Comparison of ENCODE assay signal across 25 cellular contexts in the genomic region with DNA sequence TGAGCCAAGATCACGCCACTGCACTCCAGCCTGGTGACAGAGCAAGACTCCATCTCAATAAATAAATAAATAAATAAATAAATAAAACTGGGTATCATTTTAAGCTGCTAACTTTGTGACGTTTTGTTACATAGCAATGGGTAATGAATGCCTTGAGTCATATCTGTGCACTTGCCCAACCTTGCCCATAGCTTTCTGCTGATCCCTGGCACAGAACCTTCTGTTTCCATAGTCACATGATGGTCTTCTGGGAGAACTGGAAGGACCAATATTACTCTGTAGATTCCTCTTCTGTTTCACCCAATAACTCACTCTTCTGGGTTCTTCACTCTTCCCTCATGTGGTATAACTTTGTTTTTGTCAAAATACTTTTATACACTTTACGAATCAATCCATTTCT.
DNase-seq lines count a peak whose midpoint lies in the region; ATAC-seq and TF ChIP-seq lines count a peak whose summit lies in the region.
"Had no signal": no experiment of that assay in that cellular context is flagged by ENCODE, and none has a peak within 500 bp of the region (broad histone marks: within the 10 kb centered on the region; RNA-seq: fewer than 3 reads in every experiment).

No MANE protein-coding gene starts in this region.

- no peaks in the 10 kb centered on the region for H3K36me3 Mint-ChIP-seq in neural progenitor cell
- H3K36me3 Mint-ChIP-seq: CD8-positive, alpha-beta T cell had no signal

- no peaks in the 10 kb centered on the region for H3F3A ChIP-seq in neural progenitor cell (ENCODE audit: low read depth)

- DNase-seq in LHCN-M2 (ENCODE audit: low read depth) (peak; percentile 43), RWPE2 (ENCODE audit: low spot score) (no peak), epithelial cell of esophagus (ENCODE audit: low read depth) (peak; percentile 78), neural progenitor cell (ENCODE audit: low spot score) (no peak), NCI-H2107 (lab: John Stamatoyannopoulos, UW) (no peak), left lung (no peak)
- DNase-seq in activated CD4-positive, CD25-positive, alpha-beta regulatory T cell treated with anti-CD3 and anti-CD28 coated beads, Interleukin-2, amount 50 U/mL, for 72 hours: no peak
- no peak for DNase-seq in stimulated activated CD4-positive, alpha-beta T cell treated with anti-CD3 and anti-CD28 coated beads, Interleukin-1b, Interleukin-23, amount 100 ng/mL, for 48 hours
- DNase-seq: C1 segment of cervical spinal cord; Caco-2; CD8-positive, alpha-beta T cell; DMS 273 treated with DMSO at 0.1 percent for 48 hours; DMS79 treated with DMSO at 0.1 percent for 48 hours; GF-D8; MV-4-11; NCI-H1105 treated with DMSO at 0.1 percent for 48 hours; NCI-H146; NCI-H1930; NCI-H446; NCI-H524 treated with DMSO at 0.1 percent for 48 hours; NCI-H774; SHP77 had no signal

- H3K27me3 Mint-ChIP-seq in neural progenitor cell (ENCODE audit: insufficient read depth, low read depth): peaks cover 19% of the 10 kb centered on the region

- ATAC-seq in RWPE2 (ENCODE audit: low read depth) (peak; percentile 21; the same call in 1 of the 3 replicates), left lung (no peak)
- ATAC-seq: CD8-positive, alpha-beta T cell; HCT116 had no signal

- no peaks in the 10 kb centered on the region for H3K36me3 ChIP-seq in RWPE2 (ENCODE audit: low read depth)
- H3K36me3 ChIP-seq in neural progenitor cell: no peaks in the 10 kb centered on the region
- no peaks in the 10 kb centered on the region for H3K36me3 ChIP-seq in left lung

- peaks cover 43% of the 10 kb centered on the region for H3K4me1 Mint-ChIP-seq in neural progenitor cell

- H3K27ac Mint-ChIP-seq in neural progenitor cell: peak overlapping the region; percentile 13
- H3K27ac Mint-ChIP-seq: CD8-positive, alpha-beta T cell; IgD-negative memory B cell had no signal

- H3K4me3 ChIP-seq in RWPE2 (ENCODE audit: severe bottlenecking) (no peak overlapping the region), epithelial cell of esophagus (ENCODE audit: low read length) (no peak overlapping the region), neural progenitor cell (no peak overlapping the region), left lung (no peak overlapping the region)

- H3K27ac ChIP-seq in RWPE2 (ENCODE audit: poor library complexity, severe bottlenecking) (no peak overlapping the region), neural progenitor cell (no peak overlapping the region), left lung (no peak overlapping the region)
- H3K27ac ChIP-seq: KMS-11 had no signal

- TF ChIP-seq CTCF in RWPE2 (IDR thresholded peaks at IDR 0.05; ENCODE audit: poor library complexity, severe bottlenecking) (no peak), epithelial cell of esophagus (IDR thresholded peaks at IDR 0.05; ENCODE audit: insufficient read depth, low read depth, low read length, missing control alignments) (no peak), neural progenitor cell (IDR thresholded peaks at IDR 0.05) (no peak), left lung (IDR thresholded peaks at IDR 0.05) (no peak)

- no peak overlapping the region for H3K4me2 ChIP-seq in neural progenitor cell
- H3K4me2 ChIP-seq: KMS-11 had no signal

- H3K4me1 ChIP-seq in RWPE2 (ENCODE audit: insufficient read depth, poor library complexity, severe bottlenecking) (peaks cover 20% of the 10 kb centered on the region), neural progenitor cell (peaks cover 4% of the 10 kb centered on the region), left lung (peaks cover 12 to 65% of the 10 kb centered on the region in 2 donors)
- H3K4me1 ChIP-seq: Caco-2 had no signal

- no peak overlapping the region for H2AFZ ChIP-seq in neural progenitor cell (replicated peaks)

- no peaks in the 10 kb centered on the region for H3K27me3 ChIP-seq in RWPE2 (ENCODE audit: insufficient read depth, poor library complexity, severe bottlenecking)
- H3K27me3 ChIP-seq in neural progenitor cell: no peaks in the 10 kb centered on the region
- H3K27me3 ChIP-seq in left lung: no peaks in the 10 kb centered on the region

- no peaks in the 10 kb centered on the region for H4K20me1 ChIP-seq in neural progenitor cell (ENCODE audit: low read depth)

- peaks cover 5% of the 10 kb centered on the region for H3K9me3 Mint-ChIP-seq in neural progenitor cell
- H3K9me3 Mint-ChIP-seq: CD8-positive, alpha-beta T cell had no signal

- intact Hi-C loops in left lung (cut with DNase I): no loop called here

- H3K9ac ChIP-seq in neural progenitor cell: no peak overlapping the region
- H3K9ac ChIP-seq: KMS-11 had no signal

- H3K79me2 ChIP-seq in neural progenitor cell (ENCODE audit: low read depth): no peaks in the 10 kb centered on the region

- H3K9me3 ChIP-seq in RWPE2 (ENCODE audit: severe bottlenecking) (no peaks in the 10 kb centered on the region), neural progenitor cell (ENCODE audit: low read depth) (no peaks in the 10 kb centered on the region), left lung (no peaks in the 10 kb centered on the region)
- H3K9me3 ChIP-seq: Caco-2 had no signal

- no peak overlapping the region for H3K4me3 Mint-ChIP-seq in neural progenitor cell
- H3K4me3 Mint-ChIP-seq: CD8-positive, alpha-beta T cell had no signal

Comparison
In these comparisons a context has a peak if more than half of its experiments do, and no peak if none do; other contexts are left out.
1. DNase-seq: peak in LHCN-M2 (single experiment) and epithelial cell of esophagus (single experiment); none in RWPE2 (single experiment), neural progenitor cell (single experiment), NCI-H2107 (single experiment), activated CD4-positive, CD25-positive, alpha-beta regulatory T cell treated with anti-CD3 and anti-CD28 coated beads, Interleukin-2, amount 50 U/mL, for 72 hours (single experiment), stimulated activated CD4-positive, alpha-beta T cell treated with anti-CD3 and anti-CD28 coated beads, Interleukin-1b, Interleukin-23, amount 100 ng/mL, for 48 hours (single experiment) and left lung (0 of 2).